Comparison of ENCODE assay signal across 7 cellular contexts in genomic region chr13:52001120-52001731, GRCh38. TPM values are rescaled to one million over a fixed set of nuclear protein-coding genes. Genes with fewer than 3 reads are reported as not detected.
DNase-seq lines count a peak whose midpoint lies in the region; ATAC-seq and TF ChIP-seq lines count a peak whose summit lies in the region.

No MANE protein-coding gene starts in this region.

- H3K27ac ChIP-seq in neutrophil: no peak overlapping the region

- TF ChIP-seq CTCF in neutrophil (IDR thresholded peaks at IDR 0.05): peak; percentile 78

- DNase-seq in EL (peak; percentile 33), HT1080 (ENCODE audit: low read depth) (peak; percentile 37), RPMI8226 (peak; percentile 15), SHP77 treated with DMSO at 0.1 percent for 48 hours (lab: John Stamatoyannopoulos, UW) (no peak)

- ATAC-seq in GM19467 (IDR thresholded peaks at IDR 0.05; ENCODE audit: unreplicated experiment) (peak; percentile 71), esophagus mucosa (peak; percentile 63)

- H3K36me3 ChIP-seq in neutrophil: no peaks in the 10 kb centered on the region

- H3K27me3 ChIP-seq in neutrophil: peaks cover 2% of the 10 kb centered on the region

- H3K4me3 ChIP-seq in neutrophil (ENCODE audit: low read depth in 1 of 2, low read length in 1 of 2): no peak overlapping the region

- no peaks in the 10 kb centered on the region for H3K9me3 ChIP-seq in neutrophil

- H3K4me1 ChIP-seq in neutrophil (ENCODE audit: control insufficient read depth in 1 of 2, insufficient read depth in 1 of 2, low read depth in 1 of 2, low read length in 1 of 2): no peaks in the 10 kb centered on the region

RNA-seq across cellular contexts. Expression of gene ATP7B, which starts 10.0 kb away (rescaled TPM):
- 2.2 and 2.3 TPM in 2 replicates for total RNA-seq in HT1080 (2014; rRNA removed; shearing (Covaris generic))
- 0.97 and 1.7 TPM in 2 replicates for polyA plus RNA-seq in HT1080 (2015; cell fraction: cytosol; rRNA removed)
- 6.1 and 6.5 TPM in 2 replicates for polyA plus RNA-seq in HT1080 (2015; cell fraction: nucleus; rRNA removed)
- 0.92 TPM for total RNA-seq in esophagus mucosa

RNA-seq across cellular contexts. Expression of gene ALG11, which starts 11.0 kb away (rescaled TPM):
- total RNA-seq in HT1080 (2014; rRNA removed; shearing (Covaris generic)): 7.8 and 8.7 TPM in 2 replicates
- 8.2 and 12.8 TPM in 2 replicates for polyA plus RNA-seq in HT1080 (2015; cell fraction: cytosol; rRNA removed)
- 19.2 and 24.9 TPM in 2 replicates for polyA plus RNA-seq in HT1080 (2015; cell fraction: nucleus; rRNA removed)
- 16.7 TPM for total RNA-seq in esophagus mucosa

RNA-seq across cellular contexts. Expression of gene UTP14C, which starts 23.3 kb away (rescaled TPM):
- 5.9 and 6.6 TPM in 2 replicates for total RNA-seq in HT1080 (2014; rRNA removed; shearing (Covaris generic))
- polyA plus RNA-seq in HT1080 (2015; cell fraction: cytosol; rRNA removed): 7.4 and 9.6 TPM in 2 replicates
- 11.9 and 12.1 TPM in 2 replicates for polyA plus RNA-seq in HT1080 (2015; cell fraction: nucleus; rRNA removed)
- total RNA-seq in esophagus mucosa: 4.4 TPM
